ENCODE assay signal across 8 cellular contexts in the genomic region with DNA sequence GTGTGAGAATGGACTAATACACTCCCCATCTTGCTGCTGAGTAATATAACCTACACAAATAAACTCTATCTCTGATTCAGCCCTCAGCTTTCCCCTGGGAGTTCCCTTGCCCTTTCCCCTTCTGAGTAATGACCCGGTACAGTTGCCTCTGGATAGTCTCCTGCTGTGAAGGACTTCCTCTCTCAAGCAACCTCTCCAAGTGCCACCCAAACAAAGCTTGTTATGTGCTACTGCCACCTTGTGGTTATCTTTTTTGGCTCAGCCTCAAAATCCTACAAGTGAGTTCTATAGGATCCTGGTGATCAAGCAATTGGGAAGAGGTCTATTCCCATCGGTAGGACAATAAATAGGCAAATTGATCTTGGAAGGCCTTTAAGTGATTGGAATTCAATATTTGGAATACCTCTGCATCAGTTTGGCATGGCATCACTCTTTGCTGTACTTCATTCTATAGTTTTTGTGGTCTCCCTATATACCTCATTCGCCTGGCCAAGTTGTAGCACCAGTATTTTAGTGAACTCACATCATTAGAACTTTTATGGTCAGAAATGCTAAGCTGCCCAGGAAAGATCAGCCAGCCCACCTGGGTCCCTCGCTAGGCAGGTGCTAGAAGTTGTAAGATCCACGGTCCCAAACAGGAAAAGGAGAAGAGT. TPM values are rescaled to one million over a fixed set of nuclear protein-coding genes. Genes with fewer than 3 reads are reported as not detected.
A peak's percentile ranks its signal among the peaks of the same experiment; 100 is the strongest.
DNase-seq lines count a peak whose midpoint lies in the region; ATAC-seq and TF ChIP-seq lines count a peak whose summit lies in the region.

No MANE protein-coding gene starts in this region.

- H3K4me1 Mint-ChIP-seq in CD8-positive, alpha-beta memory T cell: no peaks in the 10 kb centered on the region
- H3K4me1 Mint-ChIP-seq in activated B cell treated with CpG ODN at 0.5 μM for 24 hours (peaks cover 12% of the 10 kb centered on the region), endothelial cell (ENCODE audit: unreplicated experiment) (peaks cover 19% of the 10 kb centered on the region), mesothelial cell of epicardium (no peaks in the 10 kb centered on the region)

- DNase-seq in CD8-positive, alpha-beta memory T cell: peak; percentile 2 to 51 (median 36)
- DNase-seq in NCI-H345 (lab: John Stamatoyannopoulos, UW) (peak; percentile 81), activated B cell treated with CpG ODN at 0.5 μM for 24 hours (no peak), endothelial cell (ENCODE audit: low spot score) (peak; percentile 58), mesothelial cell of epicardium (ENCODE audit: low spot score in 2 of 2, unreplicated experiment in 2 of 2) (no peak), thoracic aorta (ENCODE audit: low spot score) (peak; percentile 11)

- H3K36me3 ChIP-seq in CD8-positive, alpha-beta memory T cell (ENCODE audit: insufficient read depth, low read length): no peaks in the 10 kb centered on the region
- no peaks in the 10 kb centered on the region for H3K36me3 ChIP-seq in thoracic aorta

- ATAC-seq in GM18909 (IDR thresholded peaks at IDR 0.05; ENCODE audit: poor library complexity, unreplicated experiment) (peak; percentile 93), HG03378 (IDR thresholded peaks at IDR 0.05; ENCODE audit: unreplicated experiment) (peak; percentile 86), activated B cell treated with CpG ODN at 0.5 μM for 24 hours (ENCODE audit: low read depth) (peak; percentile 70), thoracic aorta (ENCODE audit: insufficient number of reproducible peaks, low FRiP score, low read depth) (no peak)

- no peak overlapping the region for H3K4me3 ChIP-seq in CD8-positive, alpha-beta memory T cell (ENCODE audit: low read length)
- H3K4me3 ChIP-seq in thoracic aorta: no peak overlapping the region

- H3K36me3 Mint-ChIP-seq in CD8-positive, alpha-beta memory T cell: no peaks in the 10 kb centered on the region
- H3K36me3 Mint-ChIP-seq in activated B cell treated with CpG ODN at 0.5 μM for 24 hours (ENCODE audit: low read depth) (no peaks in the 10 kb centered on the region), endothelial cell (ENCODE audit: low read depth, unreplicated experiment) (no peaks in the 10 kb centered on the region), mesothelial cell of epicardium (peaks cover 2% of the 10 kb centered on the region)

- no peak overlapping the region for H3K4me3 Mint-ChIP-seq in CD8-positive, alpha-beta memory T cell
- H3K4me3 Mint-ChIP-seq in activated B cell treated with CpG ODN at 0.5 μM for 24 hours (no peak overlapping the region), endothelial cell (ENCODE audit: unreplicated experiment) (no peak overlapping the region), mesothelial cell of epicardium (no peak overlapping the region)

- POLR2A ChIA-PET in CD8-positive, alpha-beta memory T cell (lab: Charles Lee): interaction anchor here (0.7 kb wide), 1 partner anchor 38 kb away, joined by 3 read pairs; no protein-coding TSS in a partner anchor
- POLR2A ChIA-PET in activated B cell treated with CpG ODN at 0.5 μM for 24 hours (lab: Charles Lee): interaction anchor here (0.6 kb wide), 1 partner anchor 184 kb away, joined by 3 read pairs; no protein-coding TSS in a partner anchor

- H3K27me3 ChIP-seq in CD8-positive, alpha-beta memory T cell (ENCODE audit: insufficient read depth, low read length, poor library complexity, severe bottlenecking): no peaks in the 10 kb centered on the region
- no peaks in the 10 kb centered on the region for H3K27me3 ChIP-seq in thoracic aorta (replicated peaks; ENCODE audit: insufficient read depth)

- intact Hi-C loops in activated B cell treated with CpG ODN at 0.5 μM for 24 hours (cut with micrococcal nuclease): loop anchor here (1.0 to 5.0 kb wide), 5 partner anchors 52 to 489 kb away; no protein-coding TSS in a partner anchor

- peaks cover 9 to 21% of the 10 kb centered on the region in 2 donors for H3K27me3 Mint-ChIP-seq in CD8-positive, alpha-beta memory T cell
- peaks cover under 1% of the 10 kb centered on the region for H3K27me3 Mint-ChIP-seq in activated B cell treated with CpG ODN at 0.5 μM for 24 hours
- no peaks in the 10 kb centered on the region for H3K27me3 Mint-ChIP-seq in endothelial cell (ENCODE audit: unreplicated experiment)
- H3K27me3 Mint-ChIP-seq in mesothelial cell of epicardium (ENCODE audit: low read depth): no peaks in the 10 kb centered on the region

- CTCF ChIA-PET in CD8-positive, alpha-beta memory T cell (lab: Charles Lee): interaction anchor here (0.6 to 2.0 kb wide), 6 partner anchors 12 to 489 kb away, joined by 3 to 6 read pairs (median 4); no protein-coding TSS in a partner anchor
- CTCF ChIA-PET in activated B cell treated with CpG ODN at 0.5 μM for 24 hours (lab: Charles Lee): interaction anchor here (0.5 to 3.1 kb wide), 7 partner anchors 37 to 489 kb away, joined by 3 to 8 read pairs (median 3); no protein-coding TSS in a partner anchor

- TF ChIP-seq CTCF in activated B cell treated with CpG ODN at 0.5 μM for 24 hours (IDR thresholded peaks at IDR 0.05): no peak
- TF ChIP-seq CTCF in endothelial cell (IDR thresholded peaks at IDR 0.05; ENCODE audit: unreplicated experiment): peak; percentile 50
- peak; percentile 36 for TF ChIP-seq CTCF in mesothelial cell of epicardium (IDR thresholded peaks at IDR 0.05; ENCODE audit: unreplicated experiment)
- peak; percentile 46 for TF ChIP-seq CTCF in thoracic aorta (IDR thresholded peaks at IDR 0.05)

- no peak overlapping the region for H3K27ac Mint-ChIP-seq in CD8-positive, alpha-beta memory T cell
- H3K27ac Mint-ChIP-seq in activated B cell treated with CpG ODN at 0.5 μM for 24 hours: no peak overlapping the region
- H3K27ac Mint-ChIP-seq in endothelial cell (ENCODE audit: unreplicated experiment): peak overlapping the region; percentile 70
- H3K27ac Mint-ChIP-seq in mesothelial cell of epicardium: no peak overlapping the region

- no peaks in the 10 kb centered on the region for H3K9me3 Mint-ChIP-seq in CD8-positive, alpha-beta memory T cell
- peaks cover under 1% of the 10 kb centered on the region for H3K9me3 Mint-ChIP-seq in activated B cell treated with CpG ODN at 0.5 μM for 24 hours
- H3K9me3 Mint-ChIP-seq in endothelial cell (ENCODE audit: unreplicated experiment): no peaks in the 10 kb centered on the region
- H3K9me3 Mint-ChIP-seq in mesothelial cell of epicardium: peaks cover 27% of the 10 kb centered on the region

- no peaks in the 10 kb centered on the region for H3K9me3 ChIP-seq in CD8-positive, alpha-beta memory T cell (ENCODE audit: low read length)
- no peaks in the 10 kb centered on the region for H3K9me3 ChIP-seq in thoracic aorta

- H3K4me1 ChIP-seq in CD8-positive, alpha-beta memory T cell (ENCODE audit: insufficient read depth, low read length): no peaks in the 10 kb centered on the region
- H3K4me1 ChIP-seq in thoracic aorta (ENCODE audit: control insufficient read depth in 1 of 2, low read depth in 2 of 2): no peaks in the 10 kb centered on the region

- no peak overlapping the region for H3K27ac ChIP-seq in CD8-positive, alpha-beta memory T cell (ENCODE audit: low read depth, low read length)
- H3K27ac ChIP-seq in thoracic aorta: no peak overlapping the region

RNA-seq across cellular contexts. Expression of gene ZCCHC13, which starts 40.1 kb away (rescaled TPM):
- not detected for total RNA-seq in CD8-positive, alpha-beta memory T cell
- polyA plus RNA-seq in CD8-positive, alpha-beta memory T cell: not detected
- total RNA-seq in activated B cell treated with CpG ODN at 0.5 μM for 24 hours: not detected in 2 replicates
- not detected for total RNA-seq in endothelial cell (ENCODE audit: unreplicated experiment)
- total RNA-seq in mesothelial cell of epicardium: not detected in 3 replicates
- not detected for total RNA-seq in thoracic aorta

Comparison
In these comparisons a context has a peak if more than half of its experiments do, and no peak if none do; other contexts are left out.
1. DNase-seq: peak in CD8-positive, alpha-beta memory T cell (5 of 5), NCI-H345 (single experiment), endothelial cell (single experiment) and thoracic aorta (single experiment); none in activated B cell treated with CpG ODN at 0.5 μM for 24 hours (single experiment) and mesothelial cell of epicardium (0 of 2).